In the genomic region with DNA sequence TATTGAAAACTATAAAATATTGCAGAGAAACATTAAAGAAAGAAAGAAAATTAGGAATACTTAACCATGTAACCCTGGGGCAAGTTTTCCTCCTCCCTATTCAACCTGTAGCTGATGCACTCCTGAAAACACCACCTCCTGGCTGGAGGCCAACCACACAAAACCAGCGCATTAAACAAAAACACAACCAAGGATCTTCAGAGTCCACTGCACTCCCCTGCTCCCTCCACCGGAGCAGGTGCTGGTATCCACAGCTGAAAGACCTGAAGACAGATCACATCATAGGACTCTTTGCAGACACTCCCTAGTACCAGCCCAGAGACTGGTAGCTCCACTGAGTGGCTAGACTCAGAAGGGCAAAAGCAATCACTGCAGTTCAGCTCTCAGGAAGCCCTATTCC, we compare ENCODE assay signal across 29 cellular contexts.
"Had no signal": no experiment of that assay in that cellular context is flagged by ENCODE, and none has a peak within 500 bp of the region (broad histone marks: within the 10 kb centered on the region; RNA-seq: fewer than 3 reads in every experiment).

No MANE protein-coding gene starts in this region.

- H3K9me3 Mint-ChIP-seq: activated CD4-positive, alpha-beta memory T cell treated with anti-CD3 and anti-CD28 coated beads for 36 hours; activated CD4-positive, alpha-beta T cell treated with anti-CD3 and anti-CD28 coated beads, Interleukin-2, amount 10 ng/mL, durations not matched to agents 24 days and 14 days; activated naive CD4-positive, alpha-beta T cell treated with anti-CD3 and anti-CD28 coated beads for 36 hours; activated naive CD4-positive, alpha-beta T cell treated with anti-CD3 and anti-CD28 coated beads, Interleukin-2, amount 50 U/mL, for 72 hours; activated T-cell treated with anti-CD3 and anti-CD28 coated beads, Interleukin-2, amount 50 U/mL, for 4 hours; T-helper 1 cell treated with Interleukin-12 subunit alpha and Interleukin-12 subunit beta and Interleukin-4 antibody, amounts not matched to agents 30 μg/mL and 1 μg/mL, for 36 hours; T-helper 2 cell treated with Interferon-gamma antibody and Interleukin-4, amounts not matched to agents 5 μg/mL and 100 μg/mL, for 36 hours had no signal

- H3K4me3 Mint-ChIP-seq: activated CD4-positive, alpha-beta memory T cell treated with anti-CD3 and anti-CD28 coated beads for 36 hours; activated CD4-positive, alpha-beta T cell treated with anti-CD3 and anti-CD28 coated beads, Interleukin-2, amount 10 ng/mL, durations not matched to agents 24 days and 14 days; activated naive CD4-positive, alpha-beta T cell treated with anti-CD3 and anti-CD28 coated beads for 36 hours; activated T-cell treated with anti-CD3 and anti-CD28 coated beads, Interleukin-2, amount 50 U/mL, for 4 hours; activated T-helper 1 cell treated with anti-CD3 and anti-CD28 coated beads, Interleukin-12 subunit alpha, Interleukin-12 subunit beta, Interleukin-2, Interleukin-4 antibody, amounts not matched to agents 30 ng/mL and 10 ng/mL and 1 ng/mL, durations not matched to agents 14 hours and 24 hours and 36 hours; T-helper 1 cell treated with Interleukin-12 subunit alpha and Interleukin-12 subunit beta and Interleukin-4 antibody, amounts not matched to agents 30 μg/mL and 1 μg/mL, for 36 hours; T-helper 2 cell treated with Interferon-gamma antibody and Interleukin-4, amounts not matched to agents 5 μg/mL and 100 μg/mL, for 36 hours had no signal

- ATAC-seq: activated naive CD4-positive, alpha-beta T cell treated with anti-CD3 and anti-CD28 coated beads, Interleukin-2, amount 50 U/mL, for 72 hours; activated T-cell treated with anti-CD3 and anti-CD28 coated beads, Interleukin-2, amount 50 U/mL, for 4 hours; body of pancreas had no signal

- H3K27ac Mint-ChIP-seq: activated CD4-positive, alpha-beta memory T cell treated with anti-CD3 and anti-CD28 coated beads for 36 hours; activated CD4-positive, alpha-beta T cell treated with anti-CD3 and anti-CD28 coated beads, Interleukin-2, amount 10 ng/mL, durations not matched to agents 24 days and 14 days; activated naive CD4-positive, alpha-beta T cell treated with anti-CD3 and anti-CD28 coated beads for 36 hours; activated naive CD4-positive, alpha-beta T cell treated with anti-CD3 and anti-CD28 coated beads, Interleukin-2, amount 50 U/mL, for 72 hours; activated T-helper 1 cell treated with anti-CD3 and anti-CD28 coated beads, Interleukin-12 subunit alpha, Interleukin-12 subunit beta, Interleukin-2, Interleukin-4 antibody, amounts not matched to agents 30 ng/mL and 10 ng/mL and 1 ng/mL, durations not matched to agents 14 hours and 24 hours and 36 hours; T-helper 1 cell treated with Interleukin-12 subunit alpha and Interleukin-12 subunit beta and Interleukin-4 antibody, amounts not matched to agents 30 μg/mL and 1 μg/mL, for 36 hours; T-helper 2 cell treated with Interferon-gamma antibody and Interleukin-4, amounts not matched to agents 5 μg/mL and 100 μg/mL, for 36 hours had no signal

- H3K36me3 Mint-ChIP-seq: activated CD4-positive, alpha-beta memory T cell treated with anti-CD3 and anti-CD28 coated beads for 36 hours had no signal

- DNase-seq: activated CD4-positive, alpha-beta memory T cell treated with anti-CD3 and anti-CD28 coated beads for 36 hours; activated CD4-positive, alpha-beta T cell treated with anti-CD3 and anti-CD28 coated beads, Interleukin-2, amount 10 ng/mL, durations not matched to agents 24 days and 14 days; activated CD8-positive, alpha-beta memory T cell treated with anti-CD3 and anti-CD28 coated beads, Interleukin-2, amount 50 U/mL, for 4 hours; activated gamma-delta T cell treated with Interleukin-2 at 50 U/mL for 16 hours; activated naive CD4-positive, alpha-beta T cell treated with anti-CD3 and anti-CD28 coated beads for 36 hours; activated T-cell treated with anti-CD3 and anti-CD28 coated beads for 4 hours; activated T-cell treated with anti-CD3 and anti-CD28 coated beads, Interleukin-2, amount 50 U/mL, for 4 hours; adrenal gland; body of pancreas; Kasumi-1; KG1; MG63; NCI-H1048; NCI-H1436; NCI-H1694; NCI-H1930; NCI-H2081 treated with DMSO at 0.1 percent for 48 hours; NCI-H2171; NCI-H446 treated with DMSO at 0.1 percent for 48 hours; NCI-H524; NCI-H69; NCI-H82; NK-92 treated with Interleukin-12 subunit alpha and Interleukin-12 subunit beta, amount 100 ng/mL, for 24 hours; PC-9; SK-N-SH had no signal
